1 cellular context compared by ENCODE assay signal in genomic region chr20:57746832-57747404, GRCh38.
TF ChIP-seq lines count a peak whose summit lies in the region.

No MANE protein-coding gene starts in this region.

TF ChIP-seq in GM23338, 12 proteins besides CTCF, POLR2A, EP300 and RAD21 (continued from another document):
- TF ChIP-seq ZNF462 (CRISPR knock-in tag; IDR thresholded peaks at IDR 0.05) (no peak), ETS1 (IDR thresholded peaks at IDR 0.05) (no peak), EZH2phosphoT487 (IDR thresholded peaks at IDR 0.05; ENCODE audit: unreplicated experiment) (no peak), ZNF331 (CRISPR knock-in tag; IDR thresholded peaks at IDR 0.05; ENCODE audit: low read depth) (no peak), POLR2AphosphoS5 (IDR thresholded peaks at IDR 0.05; ENCODE audit: low read depth) (no peak), JUNB (IDR thresholded peaks at IDR 0.05; ENCODE audit: unreplicated experiment) (no peak), REST (IDR thresholded peaks at IDR 0.05; ENCODE audit: unreplicated experiment) (no peak)
